Comparison of ENCODE assay signal across 22 cellular contexts in the genomic region with DNA sequence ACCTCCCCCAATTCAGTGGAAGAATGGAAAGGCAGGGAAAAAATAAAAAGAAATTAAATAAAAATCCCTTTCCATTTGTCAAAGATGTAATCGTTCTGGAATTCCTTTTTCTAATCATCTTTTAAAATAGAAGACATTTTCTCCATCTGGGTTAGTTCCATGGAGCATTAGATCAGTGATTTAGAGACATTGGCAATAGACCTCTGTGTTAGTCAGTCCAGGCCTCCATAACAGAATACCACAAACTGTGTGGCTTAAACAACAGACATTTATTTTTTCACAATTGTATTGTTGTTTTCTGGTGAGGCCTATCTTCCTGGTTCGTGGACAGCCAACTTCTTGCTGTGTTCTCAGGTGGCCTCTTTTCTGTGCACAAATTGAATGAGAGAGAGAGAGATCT.
"Had no signal": no experiment of that assay in that cellular context is flagged by ENCODE, and none has a peak within 500 bp of the region (broad histone marks: within the 10 kb centered on the region; RNA-seq: fewer than 3 reads in every experiment).

No MANE protein-coding gene starts in this region.

- H3K4me2 ChIP-seq: KMS-11, SK-N-SH had no signal

- ATAC-seq: activated naive CD4-positive, alpha-beta T cell treated with anti-CD3 and anti-CD28 coated beads, Interleukin-2, amount 50 U/mL, for 72 hours; activated naive CD8-positive, alpha-beta T cell treated with anti-CD3 and anti-CD28 coated beads, Interleukin-2, amount 50 U/mL, for 24 hours; activated T-cell treated with anti-CD3 and anti-CD28 coated beads, Interleukin-2, amount 50 U/mL, for 4 hours had no signal

- H3K36me3 ChIP-seq: brain microvascular endothelial cell, cardiac muscle cell had no signal

- H3K27me3 ChIP-seq: brain microvascular endothelial cell, cardiac muscle cell had no signal

- H3K4me3 ChIP-seq: cardiac muscle cell had no signal

- H3K9ac ChIP-seq: KMS-11, SK-N-SH had no signal

- H3K9me3 ChIP-seq: SK-N-SH had no signal

- H3K27ac ChIP-seq: brain microvascular endothelial cell, cardiac muscle cell, KMS-11, VCaP had no signal

- DNase-seq: activated CD4-positive, alpha-beta memory T cell treated with anti-CD3 and anti-CD28 coated beads for 36 hours; activated CD4-positive, alpha-beta T cell treated with anti-CD3 and anti-CD28 coated beads, Interleukin-2, amount 10 ng/mL, durations not matched to agents 7 days and 5 days; activated CD4-positive, CD25-positive, alpha-beta regulatory T cell; activated CD8-positive, alpha-beta memory T cell treated with anti-CD3 and anti-CD28 coated beads for 24 hours; activated effector memory CD4-positive, alpha-beta T cell treated with anti-CD3 and anti-CD28 coated beads, Interleukin-2, amount 50 U/mL, for 16 hours; activated naive CD4-positive, alpha-beta T cell treated with Interleukin-2 at 50 U/mL for 16 hours; activated naive CD8-positive, alpha-beta T cell treated with anti-CD3 and anti-CD28 coated beads, Interleukin-2, amount 50 U/mL, for 24 hours; activated T-cell treated with anti-CD3 and anti-CD28 coated beads, Interleukin-2, amount 50 U/mL, for 4 hours; brain microvascular endothelial cell; MV-4-11; NCI-H1092 treated with DMSO at 0.1 percent for 48 hours; NCI-H1417 treated with DMSO at 0.1 percent for 48 hours; NCI-H1694; NCI-H2029; NCI-H2107; NCI-H524; SK-N-SH; T-helper 1 cell had no signal
